Comparison of ENCODE assay signal across 1 cellular context in genomic region chr11:134358165-134358852, GRCh38.
TF ChIP-seq lines count a peak whose summit lies in the region.

No MANE protein-coding gene starts in this region.

TF ChIP-seq in WTC11, 78 proteins besides CTCF, POLR2A, EP300 and RAD21 (continued from another document):
- TF ChIP-seq, protein P1, sequence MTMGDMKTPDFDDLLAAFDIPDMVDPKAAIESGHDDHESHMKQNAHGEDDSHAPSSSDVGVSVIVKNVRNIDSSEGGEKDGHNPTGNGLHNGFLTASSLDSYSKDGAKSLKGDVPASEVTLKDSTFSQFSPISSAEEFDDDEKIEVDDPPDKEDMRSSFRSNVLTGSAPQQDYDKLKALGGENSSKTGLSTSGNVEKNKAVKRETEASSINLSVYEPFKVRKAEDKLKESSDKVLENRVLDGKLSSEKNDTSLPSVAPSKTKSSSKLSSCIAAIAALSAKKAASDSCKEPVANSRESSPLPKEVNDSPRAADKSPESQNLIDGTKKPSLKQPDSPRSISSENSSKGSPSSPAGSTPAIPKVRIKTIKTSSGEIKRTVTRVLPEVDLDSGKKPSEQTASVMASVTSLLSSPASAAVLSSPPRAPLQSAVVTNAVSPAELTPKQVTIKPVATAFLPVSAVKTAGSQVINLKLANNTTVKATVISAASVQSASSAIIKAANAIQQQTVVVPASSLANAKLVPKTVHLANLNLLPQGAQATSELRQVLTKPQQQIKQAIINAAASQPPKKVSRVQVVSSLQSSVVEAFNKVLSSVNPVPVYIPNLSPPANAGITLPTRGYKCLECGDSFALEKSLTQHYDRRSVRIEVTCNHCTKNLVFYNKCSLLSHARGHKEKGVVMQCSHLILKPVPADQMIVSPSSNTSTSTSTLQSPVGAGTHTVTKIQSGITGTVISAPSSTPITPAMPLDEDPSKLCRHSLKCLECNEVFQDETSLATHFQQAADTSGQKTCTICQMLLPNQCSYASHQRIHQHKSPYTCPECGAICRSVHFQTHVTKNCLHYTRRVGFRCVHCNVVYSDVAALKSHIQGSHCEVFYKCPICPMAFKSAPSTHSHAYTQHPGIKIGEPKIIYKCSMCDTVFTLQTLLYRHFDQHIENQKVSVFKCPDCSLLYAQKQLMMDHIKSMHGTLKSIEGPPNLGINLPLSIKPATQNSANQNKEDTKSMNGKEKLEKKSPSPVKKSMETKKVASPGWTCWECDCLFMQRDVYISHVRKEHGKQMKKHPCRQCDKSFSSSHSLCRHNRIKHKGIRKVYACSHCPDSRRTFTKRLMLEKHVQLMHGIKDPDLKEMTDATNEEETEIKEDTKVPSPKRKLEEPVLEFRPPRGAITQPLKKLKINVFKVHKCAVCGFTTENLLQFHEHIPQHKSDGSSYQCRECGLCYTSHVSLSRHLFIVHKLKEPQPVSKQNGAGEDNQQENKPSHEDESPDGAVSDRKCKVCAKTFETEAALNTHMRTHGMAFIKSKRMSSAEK (CRISPR knock-in tag; IDR thresholded peaks at IDR 0.05; ENCODE audit: borderline replicate concordance), result no peak
